Comparison of ENCODE assay signal across 19 cellular contexts in genomic region chr1:179744401-179745130, GRCh38. TPM values are rescaled to one million over a fixed set of nuclear protein-coding genes. Genes with fewer than 3 reads are reported as not detected.
DNase-seq lines count a peak whose midpoint lies in the region; ATAC-seq and TF ChIP-seq lines count a peak whose summit lies in the region.
"Had no signal": no experiment of that assay in that cellular context is flagged by ENCODE, and none has a peak within 500 bp of the region (broad histone marks: within the 10 kb centered on the region; RNA-seq: fewer than 3 reads in every experiment).

No MANE protein-coding gene starts in this region.

- no peak for TF ChIP-seq RAD21 in SK-N-SH (IDR thresholded peaks at IDR 0.05; ENCODE audit: low read length)

- H3K79me2 ChIP-seq in SK-N-SH (ENCODE audit: insufficient read depth) = no peaks in the 10 kb centered on the region

- peaks cover 41% of the 10 kb centered on the region for H3K27me3 ChIP-seq in SK-N-SH (ENCODE audit: insufficient read depth)
- peaks cover 86% of the 10 kb centered on the region for H3K27me3 ChIP-seq in iPS-15b (ENCODE audit: control insufficient read depth, insufficient read depth, low read length)
- peaks cover 18 to 56% (median 34%) of the 10 kb centered on the region in 3 donors for H3K27me3 ChIP-seq in sigmoid colon

- H3K27ac ChIP-seq in SK-N-SH (ENCODE audit: low read depth in 2 of 2, low read length in 1 of 2) = peak overlapping the region in 1 of 2 experiments; percentile 99; a peak in 2 of 4 replicates
- H3K27ac ChIP-seq in sigmoid colon = peak overlapping the region in 2 of 4 donors; percentile 38 to 41
- H3K27ac ChIP-seq: left lung had no signal

- no peaks in the 10 kb centered on the region for H3K9me2 ChIP-seq in SK-N-SH

- H3K9ac ChIP-seq in ES-I3 (ENCODE audit: low read depth, low read length) = peak overlapping the region; percentile 62; the same call in 1 of the 2 replicates
- H3K9ac ChIP-seq in SK-N-SH = no peak overlapping the region
- no peak overlapping the region for H3K9ac ChIP-seq in iPS-15b (ENCODE audit: low read depth, low read length)

- TF ChIP-seq EP300 in SK-N-SH (IDR thresholded peaks at IDR 0.05; ENCODE audit: borderline replicate concordance in 1 of 2, low read depth in 1 of 2, low read length in 1 of 2) = no peak
- no peak for TF ChIP-seq EP300 in sigmoid colon (IDR thresholded peaks at IDR 0.05)

- no peaks in the 10 kb centered on the region for H4K20me1 ChIP-seq in SK-N-SH (ENCODE audit: insufficient read depth)

- no peak for TF ChIP-seq CTCF in SK-N-SH (IDR thresholded peaks at IDR 0.05)
- no peak for TF ChIP-seq CTCF in sigmoid colon (IDR thresholded peaks at IDR 0.05)

- CTCF ChIA-PET in SK-N-SH (lab: Yijun Ruan, JAX) = interaction anchor here (0.6 to 2.3 kb wide), 10 partner anchors 17 to 71 kb away, joined by 3 to 16 read pairs (median 5); no protein-coding TSS in a partner anchor

- 46% methylated on average over 25 of the region's 37 CpGs for WGBS in SK-N-SH (ENCODE audit: low lambda C conversion rate)
- 19 to 46% methylated on average over 37 of the region's 37 CpGs for WGBS in sigmoid colon, 2 donors

- DNase-seq in SK-N-SH = peak; percentile 65
- DNase-seq in sigmoid colon = no peak
- DNase-seq in ecto neural progenitor cell (ENCODE audit: low spot score) = no peak
- no peak for DNase-seq in superior temporal gyrus (ENCODE audit: extremely low spot score)
- no peak for DNase-seq in DMS53 treated with DMSO at 0.1 percent for 48 hours (lab: John Stamatoyannopoulos, UW; ENCODE audit: unreplicated experiment)
- DNase-seq: activated T-cell treated with anti-CD3 and anti-CD28 coated beads, Interleukin-2, amount 50 U/mL, for 24 hours; Caco-2; effector CD4-positive, alpha-beta T cell; hippocampal formation; NCI-H1930; NCI-H510A treated with DMSO at 0.1 percent for 48 hours; stimulated activated CD4-positive, alpha-beta T cell treated with anti-CD3 and anti-CD28 coated beads, Interleukin-15, amount 100 ng/mL, for 24 hours had no signal

- H3K4me2 ChIP-seq in SK-N-SH = peak overlapping the region; percentile 44; the same call in 1 of the 2 replicates

- no peak for TF ChIP-seq POLR2A in sigmoid colon (IDR thresholded peaks at IDR 0.05)

- H3K4me1 ChIP-seq in ES-I3 (ENCODE audit: insufficient read depth, low read length) (no peaks in the 10 kb centered on the region), SK-N-SH (ENCODE audit: control insufficient read depth in 1 of 2, insufficient read depth in 2 of 2, low read depth in 1 of 2, low read length in 1 of 2) (peaks cover 0 to 44% of the 10 kb centered on the region in 2 experiments; a peak in 2 of 4 replicates), iPS-15b (ENCODE audit: control insufficient read depth, insufficient read depth, low read length) (peaks cover 6% of the 10 kb centered on the region), sigmoid colon (peaks cover 0 to 20% (median 17%) of the 10 kb centered on the region in 4 donors)
- H3K4me1 ChIP-seq: Caco-2 had no signal

- H3K36me3 ChIP-seq in ES-I3 (ENCODE audit: insufficient read depth, low read length) (no peaks in the 10 kb centered on the region), SK-N-SH (replicated peaks in 1 of 2; ENCODE audit: control insufficient read depth in 1 of 2, insufficient read depth in 2 of 2, low read length in 1 of 2) (no peaks in the 10 kb centered on the region), iPS-15b (ENCODE audit: control insufficient read depth, insufficient read depth, low read length) (no peaks in the 10 kb centered on the region), sigmoid colon (no peaks in the 10 kb centered on the region)
- H3K36me3 ChIP-seq: left lung had no signal

- peak overlapping the region in 1 of 2 experiments; percentile 54; a peak in 2 of 4 replicates for H3K4me3 ChIP-seq in SK-N-SH (ENCODE audit: low read depth in 2 of 2, low read length in 1 of 2)
- peak overlapping the region; percentile 55 for H3K4me3 ChIP-seq in iPS-15b (ENCODE audit: low read depth, low read length)
- H3K4me3 ChIP-seq in sigmoid colon = peak overlapping the region in 3 of 4 donors; percentile 43 to 58 (median 55)

- intact Hi-C loops in sigmoid colon (cut with DNase I) = loop anchor here (5.0 kb wide), 1 partner anchor 63 kb away; no protein-coding TSS in a partner anchor

- no peaks in the 10 kb centered on the region; the same call in 1 of the 2 replicates for H3K9me3 ChIP-seq in ES-I3 (ENCODE audit: control insufficient read depth, insufficient read depth, low read length)
- H3K9me3 ChIP-seq in SK-N-SH = no peaks in the 10 kb centered on the region
- no peaks in the 10 kb centered on the region for H3K9me3 ChIP-seq in iPS-15b (ENCODE audit: control insufficient read depth, insufficient read depth, low read length)
- no peaks in the 10 kb centered on the region for H3K9me3 ChIP-seq in sigmoid colon
- H3K9me3 ChIP-seq: Caco-2, left lung had no signal

- H3F3A ChIP-seq in SK-N-SH (replicated peaks; ENCODE audit: insufficient read depth) = no peaks in the 10 kb centered on the region

- ATAC-seq in GM21825 (IDR thresholded peaks at IDR 0.05; ENCODE audit: unreplicated experiment) = no peak

- POLR2A ChIA-PET in SK-N-SH (lab: Yijun Ruan, JAX) = interaction anchor here (1.0 to 3.2 kb wide), 11 partner anchors 10 to 65 kb away, joined by 3 to 20 read pairs (median 8); no protein-coding TSS in a partner anchor

- no peak overlapping the region for H2AFZ ChIP-seq in SK-N-SH (ENCODE audit: low read depth)

TF ChIP-seq in SK-N-SH, 30 proteins besides CTCF, POLR2A, EP300 and RAD21:
- TF ChIP-seq, protein P1, sequence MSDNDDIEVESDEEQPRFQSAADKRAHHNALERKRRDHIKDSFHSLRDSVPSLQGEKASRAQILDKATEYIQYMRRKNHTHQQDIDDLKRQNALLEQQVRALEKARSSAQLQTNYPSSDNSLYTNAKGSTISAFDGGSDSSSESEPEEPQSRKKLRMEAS (IDR thresholded peaks at IDR 0.05; ENCODE audit: low read depth) = no peak
- peak; percentile 8 for TF ChIP-seq CHD2 (IDR thresholded peaks at IDR 0.05; ENCODE audit: low read length, partially characterized antibody)
- TF ChIP-seq MXI1 (IDR thresholded peaks at IDR 0.05; ENCODE audit: low read depth, low read length) = peak; percentile 74

RNA-seq across cellular contexts. Expression of gene FAM163A, which starts 1.5 kb away (rescaled TPM):
- polyA plus RNA-seq in SK-N-SH (2012; rRNA removed) = 0.43 and 1.1 TPM in 2 replicates
- polyA plus RNA-seq in SK-N-SH (2012; cell fraction: cytosol; rRNA removed) = 0.80 and 1.4 TPM in 2 replicates
- polyA plus RNA-seq in SK-N-SH (2012; cell fraction: nucleus; rRNA removed) = 1.1 and 1.8 TPM in 2 replicates
- 1 to 10 TPM in 3 of 4 donors, under 1 TPM in 1; 0.36 to 2.4 (median 1.4) TPM for total RNA-seq in sigmoid colon
- 1 to 10 TPM in 1 of 3 donors, under 1 TPM in 1, not detected in 1; 0.60 to 1.1 TPM for polyA plus RNA-seq in sigmoid colon
- total RNA-seq: bronchial epithelial cell, Caco-2, left lung, myocyte had no signal
- polyA plus RNA-seq: IgD-negative memory B cell had no signal
